ENCODE assay signal across 27 cellular contexts in the genomic region with DNA sequence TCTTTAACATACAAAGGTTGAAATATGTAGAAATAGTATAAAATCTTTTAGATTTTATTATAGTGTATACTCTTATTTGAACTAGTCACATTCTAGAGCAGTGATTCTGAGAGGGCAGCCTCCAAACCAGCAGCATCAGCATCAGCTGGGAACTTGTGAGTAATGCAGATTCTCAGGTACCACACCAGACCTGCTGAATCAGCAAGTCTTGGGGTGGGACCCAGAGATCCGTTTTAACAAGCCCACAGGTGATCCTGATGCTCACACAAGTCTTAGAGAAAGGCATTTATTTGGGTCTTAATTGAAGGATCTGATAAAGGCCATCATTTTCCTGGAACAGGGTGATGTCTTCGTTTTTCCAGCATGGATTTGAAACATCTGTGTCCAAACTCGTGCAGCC.
"Had no signal": no experiment of that assay in that cellular context is flagged by ENCODE, and none has a peak within 500 bp of the region (broad histone marks: within the 10 kb centered on the region; RNA-seq: fewer than 3 reads in every experiment).

No MANE protein-coding gene starts in this region.

- ATAC-seq: activated CD4-positive, CD25-positive, alpha-beta regulatory T cell treated with anti-CD3 and anti-CD28 coated beads, Interleukin-2, amount 50 U/mL, for 24 hours; activated CD8-positive, alpha-beta T cell treated with anti-CD3 and anti-CD28 coated beads for 36 hours; activated T-cell treated with anti-CD3 and anti-CD28 coated beads, Interleukin-2, amount 50 U/mL, for 4 hours; activated T-helper 17 cell treated with anti-CD3 and anti-CD28 coated beads, Interleukin-2, amount 50 U/mL, for 72 hours; esophagus mucosa had no signal

- H3K27me3 ChIP-seq: brain microvascular endothelial cell, dorsolateral prefrontal cortex had no signal

- DNase-seq: activated B cell treated with CpG ODN at 0.5 μM for 24 hours; activated CD4-positive, alpha-beta T cell treated with anti-CD3 and anti-CD28 coated beads for 48 hours; activated CD4-positive, alpha-beta T cell treated with anti-CD3 and anti-CD28 coated beads, Interleukin-2, amount 50 U/mL, for 1 hour; activated CD4-positive, alpha-beta T cell treated with anti-CD3 and anti-CD28 coated beads, Interleukin-2, amount 50 U/mL, for 48 hours; activated CD8-positive, alpha-beta memory T cell treated with anti-CD3 and anti-CD28 coated beads for 24 hours; activated CD8-positive, alpha-beta T cell treated with anti-CD3 and anti-CD28 coated beads for 36 hours; activated effector memory CD4-positive, alpha-beta T cell treated with Interleukin-2 at 50 U/mL for 16 hours; activated gamma-delta T cell treated with Interleukin-2 at 50 U/mL for 16 hours; activated naive CD4-positive, alpha-beta T cell treated with anti-CD3 and anti-CD28 coated beads, Interleukin-2, amount 50 U/mL, for 16 hours; activated naive CD4-positive, alpha-beta T cell treated with Interleukin-2 at 50 U/mL for 16 hours; activated T-cell treated with anti-CD3 and anti-CD28 coated beads, Interleukin-2, amount 50 U/mL, for 4 hours; amniotic stem cell; anterior cingulate cortex; brain microvascular endothelial cell; dorsolateral prefrontal cortex; effector memory CD4-positive, alpha-beta T cell; endodermal cell; foreskin fibroblast; head of caudate nucleus; T1000; WERI-Rb-1 had no signal

- FAIRE-seq: bronchial epithelial cell, frontal cortex had no signal

- H3K4me3 ChIP-seq: coronary artery, dorsolateral prefrontal cortex had no signal

- H3K27ac ChIP-seq: coronary artery, dorsolateral prefrontal cortex, WERI-Rb-1 had no signal

- H3K36me3 ChIP-seq: brain microvascular endothelial cell, WERI-Rb-1 had no signal
